Comparison of ENCODE assay signal across 29 cellular contexts in the genomic region with DNA sequence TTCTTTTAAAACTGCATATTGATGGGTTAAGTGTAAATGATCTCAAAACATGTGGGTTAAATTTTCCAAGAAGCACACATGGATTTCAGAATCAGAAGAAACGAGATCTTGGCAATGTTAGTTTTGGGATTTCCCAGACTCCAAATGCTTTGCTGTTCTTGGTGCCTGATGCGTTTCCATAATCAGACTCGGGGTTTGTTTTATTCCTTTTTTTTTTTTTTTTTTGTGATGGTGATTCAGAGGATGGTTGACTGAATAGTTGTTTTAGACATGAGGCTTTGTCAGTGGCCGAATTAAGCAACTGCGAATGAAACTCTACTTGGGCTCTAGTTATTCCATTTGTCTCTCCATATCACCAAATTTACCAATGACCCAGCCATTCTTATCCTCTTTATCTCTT.
DNase-seq lines count a peak whose midpoint lies in the region; ATAC-seq and TF ChIP-seq lines count a peak whose summit lies in the region.
"Had no signal": no experiment of that assay in that cellular context is flagged by ENCODE, and none has a peak within 500 bp of the region (broad histone marks: within the 10 kb centered on the region; RNA-seq: fewer than 3 reads in every experiment).

No MANE protein-coding gene starts in this region.

- no peaks in the 10 kb centered on the region for H3K9me3 Mint-ChIP-seq in T-helper 2 cell treated with Interferon-gamma antibody and Interleukin-4, amounts not matched to agents 5 μg/mL and 100 μg/mL, for 36 hours

- no peaks in the 10 kb centered on the region for H3K36me3 Mint-ChIP-seq in T-helper 2 cell treated with Interferon-gamma antibody and Interleukin-4, amounts not matched to agents 5 μg/mL and 100 μg/mL, for 36 hours (ENCODE audit: low read depth)
- H3K36me3 Mint-ChIP-seq: CD14-positive monocyte had no signal

- H3K36me3 ChIP-seq in adipocyte (ENCODE audit: control insufficient read depth, insufficient read depth, low read length, severe bottlenecking) (no peaks in the 10 kb centered on the region), tibial artery (no peaks in the 10 kb centered on the region)
- H3K36me3 ChIP-seq: esophagus squamous epithelium, ovary, uterus had no signal

- H3K27ac ChIP-seq in tibial artery, result peak overlapping the region; percentile 26 to 42
- H3K27ac ChIP-seq: esophagus squamous epithelium, ovary, testis, uterus had no signal

- no peak overlapping the region for H3K4me3 Mint-ChIP-seq in T-helper 2 cell treated with Interferon-gamma antibody and Interleukin-4, amounts not matched to agents 5 μg/mL and 100 μg/mL, for 36 hours
- H3K4me3 Mint-ChIP-seq: CD14-positive monocyte, H9, nephron progenitor cell, T-helper 17 cell had no signal

- H3K27ac Mint-ChIP-seq in T-helper 2 cell treated with Interferon-gamma antibody and Interleukin-4, amounts not matched to agents 5 μg/mL and 100 μg/mL, for 36 hours, result no peak overlapping the region
- H3K27ac Mint-ChIP-seq: CD14-positive monocyte, H9, nephron progenitor cell, T-helper 17 cell had no signal

- H3K27me3 ChIP-seq in adipocyte (replicated peaks; ENCODE audit: control insufficient read depth, insufficient read depth, low read length) (no peaks in the 10 kb centered on the region), tibial artery (no peaks in the 10 kb centered on the region)
- H3K27me3 ChIP-seq: esophagus squamous epithelium, ovary, testis, uterus had no signal

- H3K9ac ChIP-seq in adipocyte (ENCODE audit: low read length), result peak overlapping the region; percentile 73

- DNase-seq in EL, result peak; percentile 18
- DNase-seq in adipocyte (ENCODE audit: low read depth), result peak; percentile 19
- peak; percentile 19 for DNase-seq in iris pigment epithelial cell (ENCODE audit: low read depth)
- DNase-seq in tibial artery, result no peak
- no peak for DNase-seq in T-helper 2 cell treated with Interferon-gamma antibody and Interleukin-4, amounts not matched to agents 5 μg/mL and 100 μg/mL, for 36 hours (ENCODE audit: low spot score)
- DNase-seq in NCI-H1092 (lab: John Stamatoyannopoulos, UW), result no peak
- DNase-seq: activated CD4-positive, alpha-beta T cell treated with anti-CD3 and anti-CD28 coated beads, Interleukin-2, amount 50 U/mL, for 48 hours; activated CD4-positive, CD25-positive, alpha-beta regulatory T cell treated with anti-CD3 and anti-CD28 coated beads, Interleukin-2, amount 50 U/mL, for 72 hours; activated naive CD4-positive, alpha-beta T cell; DND-41; esophagus squamous epithelium; H9; hippocampal formation; Karpas-422; left colon; NCI-H1417 treated with DMSO at 0.1 percent for 48 hours; NCI-H2029 treated with DMSO at 0.1 percent for 48 hours; NCI-H524 treated with DMSO at 0.1 percent for 48 hours; nephron progenitor cell; OCI-M1; ovary; stimulated activated CD4-positive, alpha-beta T cell treated with anti-CD3 and anti-CD28 coated beads, Interleukin-1b, Interleukin-23, amount 100 ng/mL, for 48 hours; stimulated activated naive CD4-positive, alpha-beta T cell treated with Interleukin-2 at 50 U/mL for 16 hours; T-helper 17 cell; testis; uterus had no signal

- intact Hi-C loops in tibial artery (cut with DNase I; ENCODE audit: low total_unique reads), result no loop called here

- no peak for ATAC-seq in HG02973 (IDR thresholded peaks at IDR 0.05; ENCODE audit: unreplicated experiment)
- ATAC-seq: HepG2, left colon, T-helper 17 cell had no signal

- H3K27me3 Mint-ChIP-seq in T-helper 2 cell treated with Interferon-gamma antibody and Interleukin-4, amounts not matched to agents 5 μg/mL and 100 μg/mL, for 36 hours (ENCODE audit: low read depth), result peaks cover 10% of the 10 kb centered on the region

- TF ChIP-seq CTCF in tibial artery (IDR thresholded peaks at IDR 0.05), result no peak

- H3K4me3 ChIP-seq in adipocyte (ENCODE audit: low read length) (peak overlapping the region; percentile 67), tibial artery (no peak overlapping the region)
- H3K4me3 ChIP-seq: esophagus squamous epithelium, ovary, testis, uterus had no signal

- peaks cover 34% of the 10 kb centered on the region for H3K4me1 ChIP-seq in adipocyte (ENCODE audit: control insufficient read depth, insufficient read depth, low read length)
- peaks cover 0 to 27% (median 9%) of the 10 kb centered on the region in 4 donors for H3K4me1 ChIP-seq in tibial artery
- H3K4me1 ChIP-seq: esophagus squamous epithelium, uterus had no signal

- H3K4me1 Mint-ChIP-seq in T-helper 2 cell treated with Interferon-gamma antibody and Interleukin-4, amounts not matched to agents 5 μg/mL and 100 μg/mL, for 36 hours (ENCODE audit: low read depth), result no peaks in the 10 kb centered on the region
- H3K4me1 Mint-ChIP-seq: CD14-positive monocyte, nephron progenitor cell, T-helper 17 cell had no signal

- H3K9me3 ChIP-seq in adipocyte (ENCODE audit: control insufficient read depth, low read length), result no peaks in the 10 kb centered on the region
- no peaks in the 10 kb centered on the region for H3K9me3 ChIP-seq in tibial artery
- H3K9me3 ChIP-seq: esophagus squamous epithelium, ovary, testis, uterus had no signal

Comparison
In these comparisons a context has a peak if more than half of its experiments do, and no peak if none do; other contexts are left out.
1. DNase-seq: peak in EL (single experiment), adipocyte (single experiment) and iris pigment epithelial cell (single experiment); none in tibial artery (0 of 2), T-helper 2 cell treated with Interferon-gamma antibody and Interleukin-4, amounts not matched to agents 5 μg/mL and 100 μg/mL, for 36 hours (single experiment) and NCI-H1092 (single experiment).